ENCODE assay signal across 18 cellular contexts in genomic region chr1:107662976-107663375, GRCh38.
"Had no signal": no experiment of that assay in that cellular context is flagged by ENCODE, and none has a peak within 500 bp of the region (broad histone marks: within the 10 kb centered on the region; RNA-seq: fewer than 3 reads in every experiment).

No MANE protein-coding gene starts in this region.

- H3K36me3 ChIP-seq: right lobe of liver, suprapubic skin, thyroid gland, uterus had no signal

- H3K9me3 ChIP-seq: psoas muscle, right lobe of liver, suprapubic skin, thyroid gland, uterus had no signal

- DNase-seq: effector memory CD4-positive, alpha-beta T cell; immature natural killer cell; left colon; left ventricle myocardium superior; mesenchymal stem cell; naive B cell; occipital lobe; psoas muscle; retina; right lobe of liver; stimulated activated CD4-positive, alpha-beta T cell treated with anti-CD3 and anti-CD28 coated beads, Interleukin-4, amount 100 ng/mL, for 1 hour; stimulated activated CD8-positive, alpha-beta memory T cell treated with anti-CD3 and anti-CD28 coated beads, Interleukin-4, amount 100 ng/mL, for 48 hours; stimulated activated naive CD8-positive, alpha-beta T cell treated with anti-CD3 and anti-CD28 coated beads, Interleukin-15, Interleukin-2, amounts not matched to agents 100 U/mL and 50 U/mL, for 24 hours; thyroid gland; uterus had no signal

- H3K27ac ChIP-seq: psoas muscle, right lobe of liver, suprapubic skin, thyroid gland, uterus had no signal

- H3K4me3 ChIP-seq: lung, psoas muscle, right lobe of liver, suprapubic skin, thyroid gland, uterus had no signal

- ATAC-seq: left colon; left ventricle myocardium superior; psoas muscle; right lobe of liver; stimulated activated effector memory CD8-positive, alpha-beta T cell treated with anti-CD3 and anti-CD28 coated beads, Interleukin-12 subunit alpha, Interleukin-12 subunit beta, amount 100 ng/mL, for 72 hours; stimulated activated naive CD8-positive, alpha-beta T cell treated with anti-CD3 and anti-CD28 coated beads, Interleukin-15, Interleukin-2, amounts not matched to agents 100 U/mL and 50 U/mL, for 24 hours had no signal
